1 cellular context compared by ENCODE assay signal in genomic region chrX:55451990-55452824, GRCh38.
A peak's percentile ranks its signal among the peaks of the same experiment; 100 is the strongest.
TF ChIP-seq lines count a peak whose summit lies in the region.

Gene MAGEH1, plus strand, starts transcription at chrX:55452127. Its CDS starts 248 bp downstream, at chrX:55452375.

TF ChIP-seq in HepG2, 621 proteins besides CTCF, POLR2A, EP300 and RAD21 (continued from another document):
- TF ChIP-seq GLMP (CRISPR knock-in tag; IDR thresholded peaks at IDR 0.05; ENCODE audit: borderline replicate concordance), result no peak
- no peak for TF ChIP-seq SP140L (CRISPR knock-in tag; IDR thresholded peaks at IDR 0.05; ENCODE audit: borderline replicate concordance)
- no peak for TF ChIP-seq GZF1 (CRISPR knock-in tag; IDR thresholded peaks at IDR 0.05)
- TF ChIP-seq ZBED4 (CRISPR knock-in tag; IDR thresholded peaks at IDR 0.05; ENCODE audit: borderline replicate concordance), result no peak
- TF ChIP-seq SALL1 (CRISPR knock-in tag; IDR thresholded peaks at IDR 0.05), result 0 out of 2 replicates have a peak, but pooled peaks have one; percentile 35
- TF ChIP-seq ZNF792 (CRISPR knock-in tag; IDR thresholded peaks at IDR 0.05), result no peak
- TF ChIP-seq THAP11 (CRISPR knock-in tag; IDR thresholded peaks at IDR 0.05), result 0 out of 2 replicates have a peak, but pooled peaks have one; percentile 23
- no peak for TF ChIP-seq STAT6 (CRISPR knock-in tag; IDR thresholded peaks at IDR 0.05; ENCODE audit: borderline replicate concordance)
- peak; percentile 48; the same call in 1 of the 2 replicates for TF ChIP-seq ZMYM4 (CRISPR knock-in tag; IDR thresholded peaks at IDR 0.05)
- TF ChIP-seq PHF8 (CRISPR knock-in tag; IDR thresholded peaks at IDR 0.05), result peak; percentile 33; the same call in 1 of the 2 replicates
- TF ChIP-seq GMEB1 (CRISPR knock-in tag; IDR thresholded peaks at IDR 0.05; ENCODE audit: borderline replicate concordance), result no peak
- TF ChIP-seq XRCC5 (optimal IDR thresholded peaks at IDR 0.05; ENCODE audit: low read length), result peak; percentile 31
- no peak for TF ChIP-seq SP1 (IDR thresholded peaks at IDR 0.05)
- 0 out of 2 replicates have a peak, but pooled peaks have one; percentile 28 for TF ChIP-seq SP1 (CRISPR knock-in tag; IDR thresholded peaks at IDR 0.05)
- TF ChIP-seq ZNF674 (CRISPR knock-in tag; IDR thresholded peaks at IDR 0.05; ENCODE audit: low read depth), result no peak
